In the genomic region with DNA sequence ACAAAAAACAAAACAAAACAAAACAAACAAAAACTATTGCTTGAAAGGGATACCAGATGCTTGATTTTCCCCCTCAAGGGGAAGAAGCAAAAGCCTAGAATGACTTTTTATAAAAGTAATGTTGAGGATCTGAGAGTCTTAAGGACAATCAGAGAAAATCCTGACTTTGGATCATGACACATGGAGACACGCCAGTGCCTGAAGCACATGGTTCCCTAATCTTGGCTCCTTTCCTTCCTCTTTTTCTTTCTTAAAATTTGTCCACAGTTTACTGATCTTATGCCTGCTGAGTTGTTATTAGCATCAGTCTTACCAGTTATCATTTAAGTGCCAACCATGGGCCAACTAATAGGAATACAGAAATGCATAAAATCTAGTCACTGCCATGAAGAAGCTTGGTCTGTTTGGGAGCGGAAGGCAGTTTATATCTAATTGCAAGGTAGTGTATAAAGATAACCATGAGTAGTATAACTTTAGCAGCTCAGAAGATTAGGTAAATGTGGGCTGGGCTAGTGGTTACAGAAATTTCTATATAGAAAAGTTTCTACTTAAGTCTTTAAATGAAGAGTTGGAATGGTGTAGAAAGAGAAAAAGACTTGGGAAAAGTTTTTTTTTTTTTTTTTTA, we compare ENCODE assay signal across 7 cellular contexts.
"Had no signal": no experiment of that assay in that cellular context is flagged by ENCODE, and none has a peak within 500 bp of the region (broad histone marks: within the 10 kb centered on the region; RNA-seq: fewer than 3 reads in every experiment).

No MANE protein-coding gene starts in this region.

- DNase-seq: activated CD4-positive, alpha-beta T cell treated with anti-CD3 and anti-CD28 coated beads for 48 hours; activated CD8-positive, alpha-beta memory T cell treated with anti-CD3 and anti-CD28 coated beads for 24 hours; activated naive CD4-positive, alpha-beta T cell treated with anti-CD3 and anti-CD28 coated beads for 36 hours; body of pancreas; central memory CD4-positive, alpha-beta T cell; effector memory CD8-positive, alpha-beta T cell; retina had no signal

- ATAC-seq: body of pancreas; effector memory CD8-positive, alpha-beta T cell had no signal
